ENCODE assay signal across 1 cellular context in the genomic region with DNA sequence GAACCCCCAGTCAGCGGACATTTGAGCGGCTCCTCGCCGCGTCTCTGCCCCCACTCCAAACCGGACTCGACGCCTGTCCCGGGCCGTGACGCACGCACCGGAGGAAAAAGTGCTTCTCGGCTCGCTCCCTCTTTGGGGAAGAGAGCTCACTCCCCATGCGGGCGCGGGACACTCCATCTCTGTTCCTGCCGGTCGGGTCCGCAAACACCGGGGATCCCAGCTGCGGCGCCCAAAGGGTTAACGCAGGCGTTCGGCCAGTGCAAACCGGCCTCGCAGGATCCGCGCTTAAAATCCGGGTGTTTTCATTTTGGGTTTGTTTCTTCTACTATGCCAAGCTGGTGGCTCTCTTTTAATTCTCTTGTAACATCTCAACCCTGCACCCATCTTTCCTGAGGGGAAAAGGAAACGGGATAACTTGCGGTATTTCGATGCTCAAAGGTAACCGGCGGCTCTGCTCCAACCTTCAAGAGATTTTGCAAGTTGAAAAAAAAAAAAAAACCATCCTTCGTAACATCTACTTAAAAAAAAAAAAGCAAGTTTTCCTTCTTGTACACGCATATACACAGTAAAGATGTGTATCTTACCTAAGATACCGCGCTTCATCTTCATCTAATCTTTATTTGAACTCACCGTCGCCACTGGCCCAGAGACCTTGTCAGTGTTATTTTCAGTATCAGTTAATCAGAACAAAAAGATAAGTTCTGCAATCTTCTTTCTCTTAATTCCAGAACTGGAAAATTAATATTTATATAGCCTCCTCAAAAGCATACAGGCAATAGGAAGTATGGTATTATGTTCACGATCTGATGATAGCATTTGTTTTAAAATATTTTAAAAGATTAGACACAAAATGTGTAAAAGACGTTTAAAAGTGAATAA.
TF ChIP-seq lines count a peak whose summit lies in the region.

No MANE protein-coding gene starts in this region.

TF ChIP-seq in HepG2, 621 proteins besides CTCF, POLR2A, EP300 and RAD21 (continued from another document):
- TF ChIP-seq ZNF558 (CRISPR knock-in tag; IDR thresholded peaks at IDR 0.05; ENCODE audit: borderline replicate concordance) = no peak
- TF ChIP-seq ZNF235 (CRISPR knock-in tag; IDR thresholded peaks at IDR 0.05; ENCODE audit: borderline replicate concordance) = 0 out of 2 replicates have a peak, but pooled peaks have one; percentile 54
- peak; percentile 15; the same call in 1 of the 2 replicates for TF ChIP-seq ZNF274 (CRISPR knock-in tag; IDR thresholded peaks at IDR 0.05)
- peak; percentile 75 for TF ChIP-seq ZNF768 (CRISPR knock-in tag; IDR thresholded peaks at IDR 0.05)
- TF ChIP-seq ZNF232 (CRISPR knock-in tag; IDR thresholded peaks at IDR 0.05; ENCODE audit: borderline replicate concordance) = peak; percentile 21; the same call in 1 of the 2 replicates
- TF ChIP-seq, protein P1, sequence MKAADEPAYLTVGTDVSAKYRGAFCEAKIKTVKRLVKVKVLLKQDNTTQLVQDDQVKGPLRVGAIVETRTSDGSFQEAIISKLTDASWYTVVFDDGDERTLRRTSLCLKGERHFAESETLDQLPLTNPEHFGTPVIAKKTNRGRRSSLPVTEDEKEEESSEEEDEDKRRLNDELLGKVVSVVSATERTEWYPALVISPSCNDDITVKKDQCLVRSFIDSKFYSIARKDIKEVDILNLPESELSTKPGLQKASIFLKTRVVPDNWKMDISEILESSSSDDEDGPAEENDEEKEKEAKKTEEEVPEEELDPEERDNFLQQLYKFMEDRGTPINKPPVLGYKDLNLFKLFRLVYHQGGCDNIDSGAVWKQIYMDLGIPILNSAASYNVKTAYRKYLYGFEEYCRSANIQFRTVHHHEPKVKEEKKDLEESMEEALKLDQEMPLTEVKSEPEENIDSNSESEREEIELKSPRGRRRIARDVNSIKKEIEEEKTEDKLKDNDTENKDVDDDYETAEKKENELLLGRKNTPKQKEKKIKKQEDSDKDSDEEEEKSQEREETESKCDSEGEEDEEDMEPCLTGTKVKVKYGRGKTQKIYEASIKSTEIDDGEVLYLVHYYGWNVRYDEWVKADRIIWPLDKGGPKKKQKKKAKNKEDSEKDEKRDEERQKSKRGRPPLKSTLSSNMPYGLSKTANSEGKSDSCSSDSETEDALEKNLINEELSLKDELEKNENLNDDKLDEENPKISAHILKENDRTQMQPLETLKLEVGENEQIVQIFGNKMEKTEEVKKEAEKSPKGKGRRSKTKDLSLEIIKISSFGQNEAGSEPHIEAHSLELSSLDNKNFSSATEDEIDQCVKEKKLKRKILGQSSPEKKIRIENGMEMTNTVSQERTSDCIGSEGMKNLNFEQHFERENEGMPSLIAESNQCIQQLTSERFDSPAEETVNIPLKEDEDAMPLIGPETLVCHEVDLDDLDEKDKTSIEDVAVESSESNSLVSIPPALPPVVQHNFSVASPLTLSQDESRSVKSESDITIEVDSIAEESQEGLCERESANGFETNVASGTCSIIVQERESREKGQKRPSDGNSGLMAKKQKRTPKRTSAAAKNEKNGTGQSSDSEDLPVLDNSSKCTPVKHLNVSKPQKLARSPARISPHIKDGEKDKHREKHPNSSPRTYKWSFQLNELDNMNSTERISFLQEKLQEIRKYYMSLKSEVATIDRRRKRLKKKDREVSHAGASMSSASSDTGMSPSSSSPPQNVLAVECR (CRISPR knock-in tag; IDR thresholded peaks at IDR 0.05; ENCODE audit: borderline replicate concordance) = peak; percentile 8; the same call in 1 of the 2 replicates
- TF ChIP-seq, protein P2, sequence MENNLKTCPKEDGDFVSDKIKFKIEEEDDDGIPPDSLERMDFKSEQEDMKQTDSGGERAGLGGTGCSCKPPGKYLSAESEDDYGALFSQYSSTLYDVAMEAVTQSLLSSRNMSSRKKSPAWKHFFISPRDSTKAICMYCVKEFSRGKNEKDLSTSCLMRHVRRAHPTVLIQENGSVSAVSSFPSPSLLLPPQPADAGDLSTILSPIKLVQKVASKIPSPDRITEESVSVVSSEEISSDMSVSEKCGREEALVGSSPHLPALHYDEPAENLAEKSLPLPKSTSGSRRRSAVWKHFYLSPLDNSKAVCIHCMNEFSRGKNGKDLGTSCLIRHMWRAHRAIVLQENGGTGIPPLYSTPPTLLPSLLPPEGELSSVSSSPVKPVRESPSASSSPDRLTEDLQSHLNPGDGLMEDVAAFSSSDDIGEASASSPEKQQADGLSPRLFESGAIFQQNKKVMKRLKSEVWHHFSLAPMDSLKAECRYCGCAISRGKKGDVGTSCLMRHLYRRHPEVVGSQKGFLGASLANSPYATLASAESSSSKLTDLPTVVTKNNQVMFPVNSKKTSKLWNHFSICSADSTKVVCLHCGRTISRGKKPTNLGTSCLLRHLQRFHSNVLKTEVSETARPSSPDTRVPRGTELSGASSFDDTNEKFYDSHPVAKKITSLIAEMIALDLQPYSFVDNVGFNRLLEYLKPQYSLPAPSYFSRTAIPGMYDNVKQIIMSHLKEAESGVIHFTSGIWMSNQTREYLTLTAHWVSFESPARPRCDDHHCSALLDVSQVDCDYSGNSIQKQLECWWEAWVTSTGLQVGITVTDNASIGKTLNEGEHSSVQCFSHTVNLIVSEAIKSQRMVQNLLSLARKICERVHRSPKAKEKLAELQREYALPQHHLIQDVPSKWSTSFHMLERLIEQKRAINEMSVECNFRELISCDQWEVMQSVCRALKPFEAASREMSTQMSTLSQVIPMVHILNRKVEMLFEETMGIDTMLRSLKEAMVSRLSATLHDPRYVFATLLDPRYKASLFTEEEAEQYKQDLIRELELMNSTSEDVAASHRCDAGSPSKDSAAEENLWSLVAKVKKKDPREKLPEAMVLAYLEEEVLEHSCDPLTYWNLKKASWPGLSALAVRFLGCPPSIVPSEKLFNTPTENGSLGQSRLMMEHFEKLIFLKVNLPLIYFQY (CRISPR knock-in tag; IDR thresholded peaks at IDR 0.05; ENCODE audit: borderline replicate concordance) = no peak
- TF ChIP-seq, protein P3, sequence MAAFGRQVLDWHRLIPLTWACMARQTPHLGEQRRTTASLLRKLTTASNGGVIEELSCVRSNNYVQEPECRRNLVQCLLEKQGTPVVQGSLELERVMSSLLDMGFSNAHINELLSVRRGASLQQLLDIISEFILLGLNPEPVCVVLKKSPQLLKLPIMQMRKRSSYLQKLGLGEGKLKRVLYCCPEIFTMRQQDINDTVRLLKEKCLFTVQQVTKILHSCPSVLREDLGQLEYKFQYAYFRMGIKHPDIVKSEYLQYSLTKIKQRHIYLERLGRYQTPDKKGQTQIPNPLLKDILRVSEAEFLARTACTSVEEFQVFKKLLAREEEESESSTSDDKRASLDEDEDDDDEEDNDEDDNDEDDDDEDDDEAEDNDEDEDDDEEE (CRISPR knock-in tag; IDR thresholded peaks at IDR 0.05) = no peak
- TF ChIP-seq, protein P4, sequence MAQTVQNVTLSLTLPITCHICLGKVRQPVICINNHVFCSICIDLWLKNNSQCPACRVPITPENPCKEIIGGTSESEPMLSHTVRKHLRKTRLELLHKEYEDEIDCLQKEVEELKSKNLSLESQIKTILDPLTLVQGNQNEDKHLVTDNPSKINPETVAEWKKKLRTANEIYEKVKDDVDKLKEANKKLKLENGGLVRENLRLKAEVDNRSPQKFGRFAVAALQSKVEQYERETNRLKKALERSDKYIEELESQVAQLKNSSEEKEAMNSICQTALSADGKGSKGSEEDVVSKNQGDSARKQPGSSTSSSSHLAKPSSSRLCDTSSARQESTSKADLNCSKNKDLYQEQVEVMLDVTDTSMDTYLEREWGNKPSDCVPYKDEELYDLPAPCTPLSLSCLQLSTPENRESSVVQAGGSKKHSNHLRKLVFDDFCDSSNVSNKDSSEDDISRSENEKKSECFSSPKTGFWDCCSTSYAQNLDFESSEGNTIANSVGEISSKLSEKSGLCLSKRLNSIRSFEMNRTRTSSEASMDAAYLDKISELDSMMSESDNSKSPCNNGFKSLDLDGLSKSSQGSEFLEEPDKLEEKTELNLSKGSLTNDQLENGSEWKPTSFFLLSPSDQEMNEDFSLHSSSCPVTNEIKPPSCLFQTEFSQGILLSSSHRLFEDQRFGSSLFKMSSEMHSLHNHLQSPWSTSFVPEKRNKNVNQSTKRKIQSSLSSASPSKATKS (CRISPR knock-in tag; IDR thresholded peaks at IDR 0.05) = no peak
- TF ChIP-seq ZMYM3 (CRISPR knock-in tag; IDR thresholded peaks at IDR 0.05) = no peak
- TF ChIP-seq, protein P5, sequence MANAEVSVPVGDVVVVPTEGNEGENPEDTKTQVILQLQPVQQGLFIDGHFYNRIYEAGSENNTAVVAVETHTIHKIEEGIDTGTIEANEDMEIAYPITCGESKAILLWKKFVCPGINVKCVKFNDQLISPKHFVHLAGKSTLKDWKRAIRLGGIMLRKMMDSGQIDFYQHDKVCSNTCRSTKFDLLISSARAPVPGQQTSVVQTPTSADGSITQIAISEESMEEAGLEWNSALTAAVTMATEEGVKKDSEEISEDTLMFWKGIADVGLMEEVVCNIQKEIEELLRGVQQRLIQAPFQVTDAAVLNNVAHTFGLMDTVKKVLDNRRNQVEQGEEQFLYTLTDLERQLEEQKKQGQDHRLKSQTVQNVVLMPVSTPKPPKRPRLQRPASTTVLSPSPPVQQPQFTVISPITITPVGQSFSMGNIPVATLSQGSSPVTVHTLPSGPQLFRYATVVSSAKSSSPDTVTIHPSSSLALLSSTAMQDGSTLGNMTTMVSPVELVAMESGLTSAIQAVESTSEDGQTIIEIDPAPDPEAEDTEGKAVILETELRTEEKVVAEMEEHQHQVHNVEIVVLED (CRISPR knock-in tag; IDR thresholded peaks at IDR 0.05; ENCODE audit: borderline replicate concordance) = no peak
- no peak for TF ChIP-seq ZSCAN12 (CRISPR knock-in tag; IDR thresholded peaks at IDR 0.05)
- no peak for TF ChIP-seq ZNF282 (IDR thresholded peaks at IDR 0.05; ENCODE audit: partially characterized antibody)
- TF ChIP-seq ZNF335 (CRISPR knock-in tag; IDR thresholded peaks at IDR 0.05) = no peak
- TF ChIP-seq, protein P6, sequence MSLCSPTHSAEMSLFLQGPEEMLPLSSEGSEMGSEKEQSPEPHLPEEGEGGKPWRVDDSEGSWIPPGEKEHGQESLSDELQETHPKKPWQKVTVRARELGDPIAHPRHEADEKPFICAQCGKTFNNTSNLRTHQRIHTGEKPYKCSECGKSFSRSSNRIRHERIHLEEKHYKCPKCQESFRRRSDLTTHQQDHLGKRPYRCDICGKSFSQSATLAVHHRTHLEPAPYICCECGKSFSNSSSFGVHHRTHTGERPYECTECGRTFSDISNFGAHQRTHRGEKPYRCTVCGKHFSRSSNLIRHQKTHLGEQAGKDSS (CRISPR knock-in tag; IDR thresholded peaks at IDR 0.05; ENCODE audit: borderline replicate concordance, low read depth) = no peak
- 0 out of 2 replicates have a peak, but pooled peaks have one; percentile 22 for TF ChIP-seq ZNF598 (CRISPR knock-in tag; IDR thresholded peaks at IDR 0.05; ENCODE audit: borderline replicate concordance)
- TF ChIP-seq KMT2B (CRISPR knock-in tag; IDR thresholded peaks at IDR 0.05) = peak; percentile 45; the same call in 1 of the 2 replicates
- peak; percentile 25 for TF ChIP-seq ASH2L (IDR thresholded peaks at IDR 0.05; ENCODE audit: insufficient read length, low read depth, low read length)
- TF ChIP-seq, protein P7, sequence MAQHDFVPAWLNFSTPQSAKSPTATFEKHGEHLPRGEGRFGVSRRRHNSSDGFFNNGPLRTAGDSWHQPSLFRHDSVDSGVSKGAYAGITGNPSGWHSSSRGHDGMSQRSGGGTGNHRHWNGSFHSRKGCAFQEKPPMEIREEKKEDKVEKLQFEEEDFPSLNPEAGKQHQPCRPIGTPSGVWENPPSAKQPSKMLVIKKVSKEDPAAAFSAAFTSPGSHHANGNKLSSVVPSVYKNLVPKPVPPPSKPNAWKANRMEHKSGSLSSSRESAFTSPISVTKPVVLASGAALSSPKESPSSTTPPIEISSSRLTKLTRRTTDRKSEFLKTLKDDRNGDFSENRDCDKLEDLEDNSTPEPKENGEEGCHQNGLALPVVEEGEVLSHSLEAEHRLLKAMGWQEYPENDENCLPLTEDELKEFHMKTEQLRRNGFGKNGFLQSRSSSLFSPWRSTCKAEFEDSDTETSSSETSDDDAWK (CRISPR knock-in tag; IDR thresholded peaks at IDR 0.05) = no peak
- no peak for TF ChIP-seq MXI1 (IDR thresholded peaks at IDR 0.05; ENCODE audit: borderline replicate concordance, low read depth, low read length)
- TF ChIP-seq SAP130 (CRISPR knock-in tag; IDR thresholded peaks at IDR 0.05; ENCODE audit: low read depth) = peak; percentile 17; the same call in 1 of the 2 replicates
- TF ChIP-seq ZNF577 (CRISPR knock-in tag; IDR thresholded peaks at IDR 0.05; ENCODE audit: borderline replicate concordance, low read depth) = no peak
